ENCODE assay signal across 1 cellular context in the genomic region with DNA sequence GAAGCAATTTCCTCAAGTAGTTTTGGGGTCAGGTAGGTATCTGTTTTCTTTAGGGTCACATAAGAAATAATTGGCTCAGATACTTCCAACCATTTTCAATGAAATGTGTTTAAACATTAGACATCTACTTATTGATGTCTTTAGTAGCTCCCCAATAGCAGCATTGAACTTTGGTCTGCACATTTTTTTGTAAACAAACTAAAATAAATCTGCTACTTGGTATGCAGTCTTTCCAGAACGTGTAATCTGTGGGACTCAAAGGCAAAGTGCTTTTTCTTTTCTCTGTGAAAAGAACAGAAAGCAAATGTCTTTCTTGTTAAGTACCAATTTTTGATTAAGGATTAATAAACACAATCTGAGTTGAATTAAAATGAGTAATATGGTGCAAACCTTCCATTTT.
TF ChIP-seq lines count a peak whose summit lies in the region.

No MANE protein-coding gene starts in this region.

TF ChIP-seq in HepG2, 621 proteins besides CTCF, POLR2A, EP300 and RAD21 (continued from another document):
- TF ChIP-seq, protein P1, sequence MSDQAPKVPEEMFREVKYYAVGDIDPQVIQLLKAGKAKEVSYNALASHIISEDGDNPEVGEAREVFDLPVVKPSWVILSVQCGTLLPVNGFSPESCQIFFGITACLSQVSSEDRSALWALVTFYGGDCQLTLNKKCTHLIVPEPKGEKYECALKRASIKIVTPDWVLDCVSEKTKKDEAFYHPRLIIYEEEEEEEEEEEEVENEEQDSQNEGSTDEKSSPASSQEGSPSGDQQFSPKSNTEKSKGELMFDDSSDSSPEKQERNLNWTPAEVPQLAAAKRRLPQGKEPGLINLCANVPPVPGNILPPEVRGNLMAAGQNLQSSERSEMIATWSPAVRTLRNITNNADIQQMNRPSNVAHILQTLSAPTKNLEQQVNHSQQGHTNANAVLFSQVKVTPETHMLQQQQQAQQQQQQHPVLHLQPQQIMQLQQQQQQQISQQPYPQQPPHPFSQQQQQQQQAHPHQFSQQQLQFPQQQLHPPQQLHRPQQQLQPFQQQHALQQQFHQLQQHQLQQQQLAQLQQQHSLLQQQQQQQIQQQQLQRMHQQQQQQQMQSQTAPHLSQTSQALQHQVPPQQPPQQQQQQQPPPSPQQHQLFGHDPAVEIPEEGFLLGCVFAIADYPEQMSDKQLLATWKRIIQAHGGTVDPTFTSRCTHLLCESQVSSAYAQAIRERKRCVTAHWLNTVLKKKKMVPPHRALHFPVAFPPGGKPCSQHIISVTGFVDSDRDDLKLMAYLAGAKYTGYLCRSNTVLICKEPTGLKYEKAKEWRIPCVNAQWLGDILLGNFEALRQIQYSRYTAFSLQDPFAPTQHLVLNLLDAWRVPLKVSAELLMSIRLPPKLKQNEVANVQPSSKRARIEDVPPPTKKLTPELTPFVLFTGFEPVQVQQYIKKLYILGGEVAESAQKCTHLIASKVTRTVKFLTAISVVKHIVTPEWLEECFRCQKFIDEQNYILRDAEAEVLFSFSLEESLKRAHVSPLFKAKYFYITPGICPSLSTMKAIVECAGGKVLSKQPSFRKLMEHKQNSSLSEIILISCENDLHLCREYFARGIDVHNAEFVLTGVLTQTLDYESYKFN (CRISPR knock-in tag; conservative IDR thresholded peaks at IDR 0.05): peak; percentile 78
- TF ChIP-seq, protein P2, sequence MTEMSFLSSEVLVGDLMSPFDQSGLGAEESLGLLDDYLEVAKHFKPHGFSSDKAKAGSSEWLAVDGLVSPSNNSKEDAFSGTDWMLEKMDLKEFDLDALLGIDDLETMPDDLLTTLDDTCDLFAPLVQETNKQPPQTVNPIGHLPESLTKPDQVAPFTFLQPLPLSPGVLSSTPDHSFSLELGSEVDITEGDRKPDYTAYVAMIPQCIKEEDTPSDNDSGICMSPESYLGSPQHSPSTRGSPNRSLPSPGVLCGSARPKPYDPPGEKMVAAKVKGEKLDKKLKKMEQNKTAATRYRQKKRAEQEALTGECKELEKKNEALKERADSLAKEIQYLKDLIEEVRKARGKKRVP (CRISPR knock-in tag; IDR thresholded peaks at IDR 0.05): no peak
- 0 out of 2 replicates have a peak, but pooled peaks have one; percentile 19 for TF ChIP-seq MIXL1 (CRISPR knock-in tag; IDR thresholded peaks at IDR 0.05)
- TF ChIP-seq ELF3 (CRISPR knock-in tag; IDR thresholded peaks at IDR 0.05): 0 out of 2 replicates have a peak, but pooled peaks have one; percentile 7
- TF ChIP-seq KLF16 (CRISPR knock-in tag; IDR thresholded peaks at IDR 0.05): peak in 1 of 2 experiments; percentile 49; a peak in 1 of 4 replicates
- TF ChIP-seq, protein P3, sequence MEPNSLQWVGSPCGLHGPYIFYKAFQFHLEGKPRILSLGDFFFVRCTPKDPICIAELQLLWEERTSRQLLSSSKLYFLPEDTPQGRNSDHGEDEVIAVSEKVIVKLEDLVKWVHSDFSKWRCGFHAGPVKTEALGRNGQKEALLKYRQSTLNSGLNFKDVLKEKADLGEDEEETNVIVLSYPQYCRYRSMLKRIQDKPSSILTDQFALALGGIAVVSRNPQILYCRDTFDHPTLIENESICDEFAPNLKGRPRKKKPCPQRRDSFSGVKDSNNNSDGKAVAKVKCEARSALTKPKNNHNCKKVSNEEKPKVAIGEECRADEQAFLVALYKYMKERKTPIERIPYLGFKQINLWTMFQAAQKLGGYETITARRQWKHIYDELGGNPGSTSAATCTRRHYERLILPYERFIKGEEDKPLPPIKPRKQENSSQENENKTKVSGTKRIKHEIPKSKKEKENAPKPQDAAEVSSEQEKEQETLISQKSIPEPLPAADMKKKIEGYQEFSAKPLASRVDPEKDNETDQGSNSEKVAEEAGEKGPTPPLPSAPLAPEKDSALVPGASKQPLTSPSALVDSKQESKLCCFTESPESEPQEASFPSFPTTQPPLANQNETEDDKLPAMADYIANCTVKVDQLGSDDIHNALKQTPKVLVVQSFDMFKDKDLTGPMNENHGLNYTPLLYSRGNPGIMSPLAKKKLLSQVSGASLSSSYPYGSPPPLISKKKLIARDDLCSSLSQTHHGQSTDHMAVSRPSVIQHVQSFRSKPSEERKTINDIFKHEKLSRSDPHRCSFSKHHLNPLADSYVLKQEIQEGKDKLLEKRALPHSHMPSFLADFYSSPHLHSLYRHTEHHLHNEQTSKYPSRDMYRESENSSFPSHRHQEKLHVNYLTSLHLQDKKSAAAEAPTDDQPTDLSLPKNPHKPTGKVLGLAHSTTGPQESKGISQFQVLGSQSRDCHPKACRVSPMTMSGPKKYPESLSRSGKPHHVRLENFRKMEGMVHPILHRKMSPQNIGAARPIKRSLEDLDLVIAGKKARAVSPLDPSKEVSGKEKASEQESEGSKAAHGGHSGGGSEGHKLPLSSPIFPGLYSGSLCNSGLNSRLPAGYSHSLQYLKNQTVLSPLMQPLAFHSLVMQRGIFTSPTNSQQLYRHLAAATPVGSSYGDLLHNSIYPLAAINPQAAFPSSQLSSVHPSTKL (CRISPR knock-in tag; IDR thresholded peaks at IDR 0.05): peak; percentile 80
- no peak for TF ChIP-seq CEBPG (CRISPR knock-in tag; IDR thresholded peaks at IDR 0.05)
- TF ChIP-seq ZNF207 (IDR thresholded peaks at IDR 0.05; ENCODE audit: borderline replicate concordance): no peak
- no peak for TF ChIP-seq YEATS2 (CRISPR knock-in tag; IDR thresholded peaks at IDR 0.05; ENCODE audit: borderline replicate concordance)
